ENCODE assay signal across 27 cellular contexts in the genomic region with DNA sequence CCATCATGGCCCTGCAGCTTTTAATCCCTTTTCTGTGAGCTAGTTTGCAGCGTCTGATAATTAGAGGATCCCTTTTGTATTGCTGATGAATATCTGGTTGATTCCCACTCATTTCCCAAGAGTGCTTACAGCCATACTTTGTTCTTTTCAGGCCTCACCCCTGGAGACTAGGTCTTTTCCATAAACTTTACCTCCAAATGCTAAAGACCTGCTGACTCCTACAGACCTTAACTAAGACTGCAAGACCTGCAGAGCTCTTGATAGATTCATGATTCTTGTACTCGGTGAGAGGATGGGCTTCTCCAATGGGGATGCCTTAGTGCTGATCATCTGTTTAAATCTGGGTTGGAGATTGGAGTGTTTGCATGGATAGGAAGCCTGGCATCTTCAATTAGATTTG. TPM values are rescaled to one million over a fixed set of nuclear protein-coding genes. Genes with fewer than 3 reads are reported as not detected.
"Had no signal": no experiment of that assay in that cellular context is flagged by ENCODE, and none has a peak within 500 bp of the region (broad histone marks: within the 10 kb centered on the region; RNA-seq: fewer than 3 reads in every experiment).

No MANE protein-coding gene starts in this region.

- H3K27ac ChIP-seq: RWPE1 had no signal

- H3K4me2 ChIP-seq: SK-N-SH had no signal

- H3K9me3 ChIP-seq: SK-N-SH had no signal

- H3K9ac ChIP-seq: SK-N-SH had no signal

- DNase-seq: IMR-90; Kasumi-1; KG1; MV-4-11; NCI-H1048; NCI-H1105; NCI-H1417; NCI-H1436 treated with DMSO at 0.1 percent for 48 hours; NCI-H1694 treated with DMSO at 0.1 percent for 48 hours; NCI-H1930; NCI-H2081; NCI-H2107; NCI-H2227 treated with DMSO at 0.1 percent for 48 hours; NCI-H524; NCI-H526 treated with DMSO at 0.1 percent for 48 hours; NCI-H748 treated with DMSO at 0.1 percent for 48 hours; NK-92 treated with Interleukin-12 subunit alpha and Interleukin-12 subunit beta, amount 100 ng/mL, for 24 hours; PC-3; SHP77; SK-N-SH; SW 1271 had no signal

RNA-seq across cellular contexts. Expression of a gene that starts 33.1 kb away (rescaled TPM):
- total RNA-seq: HepG2, HT1080, IMR-90, NCI-H460, OCI-LY7, PC-3, SK-MEL-5 had no signal
- polyA plus RNA-seq: HepG2, IMR-90, SK-N-SH had no signal
